17 cellular contexts compared by ENCODE assay signal in the genomic region with DNA sequence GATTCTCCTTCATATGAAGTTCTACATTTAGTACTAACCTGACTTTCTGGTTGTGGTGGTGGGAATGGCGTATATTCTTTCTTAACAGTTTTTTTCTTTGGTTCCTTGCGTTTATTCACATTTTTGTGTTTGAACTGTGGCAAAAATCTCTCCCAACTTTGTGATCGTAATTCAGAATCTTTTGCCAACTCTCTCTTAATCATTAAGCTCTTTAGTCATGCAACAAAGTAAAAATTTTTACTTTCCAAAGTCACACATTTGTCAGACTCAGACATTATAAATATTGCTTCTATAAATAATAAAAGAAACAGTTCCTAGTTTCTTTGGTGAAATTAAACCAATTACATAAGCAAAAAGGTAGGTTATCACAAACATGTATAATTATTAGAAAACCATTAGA. TPM values are rescaled to one million over a fixed set of nuclear protein-coding genes. Genes with fewer than 3 reads are reported as not detected.
A peak's percentile ranks its signal among the peaks of the same experiment; 100 is the strongest.
DNase-seq lines count a peak whose midpoint lies in the region; ATAC-seq, FAIRE-seq and TF ChIP-seq lines count a peak whose summit lies in the region.
"Had no signal": no experiment of that assay in that cellular context is flagged by ENCODE, and none has a peak within 500 bp of the region (broad histone marks: within the 10 kb centered on the region; RNA-seq: fewer than 3 reads in every experiment).

No MANE protein-coding gene starts in this region.

- peak; percentile 79 for FAIRE-seq in A204.1 (lab: Jason Lieb, UNC)
- FAIRE-seq in G401.6 (lab: Jason Lieb, UNC) = peak; percentile 41
- FAIRE-seq: GM12891, K562 had no signal

- peaks cover 6% of the 10 kb centered on the region for H3K36me3 Mint-ChIP-seq in chondrocyte (ENCODE audit: low read depth)

- ATAC-seq in right lobe of liver (peak in 3 of 4 donors; percentile 69 to 75 (median 70)), GM18909 (IDR thresholded peaks at IDR 0.05; ENCODE audit: poor library complexity, unreplicated experiment) (no peak)
- ATAC-seq: CD8-positive, alpha-beta T cell; K562 had no signal

- H3K4me3 ChIP-seq in right lobe of liver (peak overlapping the region in 1 of 3 donors; percentile 3), WERI-Rb-1 (ENCODE audit: low read depth, low read length) (no peak overlapping the region), ascending aorta (no peak overlapping the region)
- H3K4me3 ChIP-seq: K562 had no signal

- no peaks in the 10 kb centered on the region for H3K9me3 Mint-ChIP-seq in chondrocyte (ENCODE audit: low read depth)
- H3K9me3 Mint-ChIP-seq: CD14-positive monocyte; CD8-positive, alpha-beta T cell; H9 had no signal

- peaks cover 0 to 12% (median 3%) of the 10 kb centered on the region in 4 donors for H3K4me1 ChIP-seq in right lobe of liver
- H3K4me1 ChIP-seq in ascending aorta = peaks cover 0 to 4% of the 10 kb centered on the region in 2 donors
- H3K4me1 ChIP-seq: Caco-2 had no signal

- no peaks in the 10 kb centered on the region for H3K9me3 ChIP-seq in right lobe of liver
- H3K9me3 ChIP-seq in WERI-Rb-1 (ENCODE audit: severe bottlenecking) = no peaks in the 10 kb centered on the region
- no peaks in the 10 kb centered on the region for H3K9me3 ChIP-seq in ascending aorta
- H3K9me3 ChIP-seq: Caco-2 had no signal

- 27% methylated on average over 3 of the region's 3 CpGs for WGBS in right lobe of liver (ENCODE audit: insufficient coverage, low coverage, low lambda C conversion rate, missing lambda C conversion rate)

- peaks cover 18% of the 10 kb centered on the region for H3K4me1 Mint-ChIP-seq in chondrocyte (ENCODE audit: low read depth)
- H3K4me1 Mint-ChIP-seq: CD14-positive monocyte, H9 had no signal

- H3K27me3 ChIP-seq in right lobe of liver = no peaks in the 10 kb centered on the region
- H3K27me3 ChIP-seq in WERI-Rb-1 (ENCODE audit: insufficient read depth, low read depth, severe bottlenecking) = no peaks in the 10 kb centered on the region
- no peaks in the 10 kb centered on the region for H3K27me3 ChIP-seq in ascending aorta

- DNase-seq in chondrocyte (ENCODE audit: low spot score) (no peak), right lobe of liver (no peak), WERI-Rb-1 (no peak), ascending aorta (ENCODE audit: low spot score in 2 of 2) (no peak)
- no peak for DNase-seq in stimulated activated CD4-positive, alpha-beta T cell treated with anti-CD3 and anti-CD28 coated beads, Interleukin-12 subunit alpha, Interleukin-12 subunit beta, amount 100 ng/mL, for 4 hours
- DNase-seq: Caco-2; CD8-positive, alpha-beta T cell; DMS79; GOT3; H9 had no signal

- H3K36me3 ChIP-seq in right lobe of liver (peaks cover 0 to 55% (median 16%) of the 10 kb centered on the region in 4 donors), WERI-Rb-1 (peaks cover 78% of the 10 kb centered on the region), ascending aorta (peaks cover 39 to 62% of the 10 kb centered on the region in 2 donors)

- intact Hi-C loops in right lobe of liver (cut with DNase I) = loop anchor here in 1 of 2 donors (10.0 kb wide), 1 partner anchor 169 kb away; a partner anchor contains a TSS
- intact Hi-C loops in ascending aorta (cut with DNase I) = no loop called here

- H3K4me3 Mint-ChIP-seq in chondrocyte (ENCODE audit: unreplicated experiment) = no peak overlapping the region
- H3K4me3 Mint-ChIP-seq: CD14-positive monocyte; CD8-positive, alpha-beta T cell; H9 had no signal

- no peak for TF ChIP-seq POLR2A in right lobe of liver (IDR thresholded peaks at IDR 0.05)

- no peak for TF ChIP-seq CTCF in chondrocyte (IDR thresholded peaks at IDR 0.05)
- TF ChIP-seq CTCF in right lobe of liver (IDR thresholded peaks at IDR 0.05) = no peak
- TF ChIP-seq CTCF in WERI-Rb-1 (IDR thresholded peaks at IDR 0.05; ENCODE audit: low read depth, low read length) = no peak
- no peak for TF ChIP-seq CTCF in ascending aorta (IDR thresholded peaks at IDR 0.05)

- no peaks in the 10 kb centered on the region for H3K27me3 Mint-ChIP-seq in chondrocyte (ENCODE audit: low read depth)

- H3K27ac ChIP-seq in right lobe of liver (peak overlapping the region; percentile 2 to 47 (median 14)), WERI-Rb-1 (no peak overlapping the region), ascending aorta (no peak overlapping the region)
- H3K27ac ChIP-seq: HL-60 had no signal

- H3K27ac Mint-ChIP-seq in chondrocyte (ENCODE audit: unreplicated experiment) = peak overlapping the region; percentile 81
- H3K27ac Mint-ChIP-seq: CD14-positive monocyte; CD8-positive, alpha-beta T cell; H9 had no signal

RNA-seq across cellular contexts. Expression of a gene that starts 7.5 kb away (rescaled TPM):
- total RNA-seq in chondrocyte (33.0 to 46.4 TPM (median 37.5 TPM) in 3 replicates), right lobe of liver (10 to 100 TPM; 14.1 to 25.3 (median 20.3) TPM), ascending aorta (23.9 TPM)

RNA-seq across cellular contexts. Expression of a gene that starts 23.3 kb away (rescaled TPM):
- 71.3 to 123 TPM (median 119 TPM) in 3 replicates for total RNA-seq in chondrocyte
- 10 to 100 TPM in 1 of 6 experiments, 1 to 10 TPM in 5; 3.4 to 16.2 (median 4.0) TPM for total RNA-seq in right lobe of liver
- total RNA-seq in ascending aorta = 43.9 TPM

Comparison
In these comparisons a context has a peak if more than half of its experiments do, and no peak if none do; other contexts are left out.
1. H3K27ac ChIP-seq: peak in right lobe of liver (3 of 3); none in WERI-Rb-1 (single experiment) and ascending aorta (0 of 2).